1 cellular context compared by ENCODE assay signal in genomic region chr17:39196820-39197331, GRCh38.
TF ChIP-seq lines count a peak whose summit lies in the region.

No MANE protein-coding gene starts in this region.

TF ChIP-seq in HEK293, 187 proteins besides CTCF, POLR2A, EP300 and RAD21 (continued from another document):
- peak; percentile 49 for TF ChIP-seq PATZ1 (tag by site-specific recombination; IDR thresholded peaks at IDR 0.05)
- TF ChIP-seq EGR2 (tag by site-specific recombination; IDR thresholded peaks at IDR 0.05; ENCODE audit: low read depth): peak; percentile 90
- TF ChIP-seq ZNF398 (tag by site-specific recombination; IDR thresholded peaks at IDR 0.05): peak; percentile 45; the same call in 1 of the 2 replicates
- peak; percentile 28; the same call in 1 of the 2 replicates for TF ChIP-seq ZBTB10 (tag by site-specific recombination; IDR thresholded peaks at IDR 0.05)
- TF ChIP-seq GLI2 (tag by site-specific recombination; IDR thresholded peaks at IDR 0.05; ENCODE audit: borderline replicate concordance, low read depth): no peak
- TF ChIP-seq PRDM10 (tag by site-specific recombination; IDR thresholded peaks at IDR 0.05): peak; percentile 27; the same call in 1 of the 2 replicates
- peak; percentile 62; the same call in 1 of the 2 replicates for TF ChIP-seq SP3 (tag by site-specific recombination; IDR thresholded peaks at IDR 0.05)
- TF ChIP-seq KLF17 (tag by site-specific recombination; IDR thresholded peaks at IDR 0.05): no peak
- peak; percentile 96 for TF ChIP-seq ZFHX2 (tag by site-specific recombination; conservative IDR thresholded peaks at IDR 0.05)
- TF ChIP-seq ZNF274 (IDR thresholded peaks at IDR 0.05; ENCODE audit: low read length): no peak
- no peak for TF ChIP-seq ZNF274 (tag by site-specific recombination; IDR thresholded peaks at IDR 0.05; ENCODE audit: borderline replicate concordance)
- no peak for TF ChIP-seq ZNF416 (tag by site-specific recombination; IDR thresholded peaks at IDR 0.05)
- TF ChIP-seq KLF10 (tag by site-specific recombination; IDR thresholded peaks at IDR 0.05): 0 out of 2 replicates have a peak, but pooled peaks have one; percentile 1
- peak; percentile 56; the same call in 1 of the 2 replicates for TF ChIP-seq KLF1 (tag by site-specific recombination; IDR thresholded peaks at IDR 0.05)
- no peak for TF ChIP-seq ZNF514 (tag by site-specific recombination; IDR thresholded peaks at IDR 0.05)
- TF ChIP-seq SP2 (tag by site-specific recombination; IDR thresholded peaks at IDR 0.05): peak; percentile 52
- 0 out of 2 replicates have a peak, but pooled peaks have one; percentile 4 for TF ChIP-seq KLF8 (tag by site-specific recombination; IDR thresholded peaks at IDR 0.05)
- no peak for TF ChIP-seq YY1 (tag by site-specific recombination; IDR thresholded peaks at IDR 0.05)
